Comparison of ENCODE assay signal across 26 cellular contexts in the genomic region with DNA sequence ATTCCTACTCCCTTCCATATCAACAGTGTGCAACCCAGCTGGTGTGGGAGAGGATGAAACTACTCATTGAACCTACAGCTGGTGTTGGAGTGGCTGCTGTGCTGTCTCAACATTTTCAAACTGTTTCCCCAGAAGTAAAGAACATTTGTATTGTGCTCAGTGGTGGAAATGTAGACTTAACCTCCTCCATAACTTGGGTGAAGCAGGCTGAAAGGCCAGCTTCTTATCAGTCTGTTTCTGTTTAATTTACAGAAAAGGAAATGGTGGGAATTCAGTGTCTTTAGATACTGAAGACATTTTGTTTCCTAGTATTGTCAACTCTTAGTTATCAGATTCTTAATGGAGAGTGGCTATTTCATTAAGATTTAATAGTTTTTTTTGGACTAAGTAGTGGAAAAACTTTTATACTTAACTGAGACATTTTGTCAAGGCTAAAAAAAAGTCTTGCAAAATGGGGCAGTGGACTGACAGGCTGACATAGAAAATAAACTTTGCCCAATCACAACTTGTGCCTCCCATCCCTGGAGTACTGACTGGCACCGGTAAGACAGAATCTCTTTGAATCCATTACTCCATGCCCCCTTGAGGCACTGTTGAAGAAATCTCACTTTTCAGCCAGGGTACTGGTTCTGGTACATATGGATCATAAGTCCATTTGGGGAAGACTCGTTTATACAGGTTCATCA. TPM values are rescaled to one million over a fixed set of nuclear protein-coding genes. Genes with fewer than 3 reads are reported as not detected.
DNase-seq lines count a peak whose midpoint lies in the region; ATAC-seq, FAIRE-seq and TF ChIP-seq lines count a peak whose summit lies in the region.
"Had no signal": no experiment of that assay in that cellular context is flagged by ENCODE, and none has a peak within 500 bp of the region (broad histone marks: within the 10 kb centered on the region; RNA-seq: fewer than 3 reads in every experiment).

No MANE protein-coding gene starts in this region.

- H3K27ac Mint-ChIP-seq in Caco-2 (ENCODE audit: unreplicated experiment), result no peak overlapping the region
- H3K27ac Mint-ChIP-seq: B cell had no signal

- CTCF ChIA-PET in A549 (lab: Yijun Ruan, JAX), result interaction anchor here (0.9 to 2.3 kb wide), 7 partner anchors 9 to 29 kb away, joined by 3 to 14 read pairs (median 5); partner anchors contain the start of gene TSR1
- CTCF ChIA-PET in Caco-2 (lab: Charles Lee), result interaction anchor here (1.5 kb wide), 1 partner anchor 29 kb away, joined by 5 read pairs; no protein-coding TSS in a partner anchor
- CTCF ChIA-PET in endothelial cell of umbilical vein (lab: Charles Lee), result interaction anchor here (1.3 kb wide), 1 partner anchor 16 kb away, joined by 4 read pairs; no protein-coding TSS in a partner anchor

- POLR2A ChIA-PET in A549 (lab: Yijun Ruan, JAX) (interaction anchor here (1.6 kb wide), 1 partner anchor 12 kb away, joined by 5 read pairs; the partner anchor contains the start of gene TSR1), Caco-2 (lab: Charles Lee) (no interaction called here), endothelial cell of umbilical vein (lab: Charles Lee) (no interaction called here)

- FAIRE-seq in A549 (lab: Jason Lieb, UNC) (no peak), endothelial cell of umbilical vein (lab: Jason Lieb, UNC) (no peak)
- FAIRE-seq: GM12892, H1 had no signal

- no peak for TF ChIP-seq RAD21 in A549 (conservative IDR thresholded peaks at IDR 0.05 in 1 of 2, IDR thresholded peaks at IDR 0.05 in 1 of 2)

- peaks cover 6% of the 10 kb centered on the region for H3K9me3 Mint-ChIP-seq in Caco-2 (ENCODE audit: unreplicated experiment)
- H3K9me3 Mint-ChIP-seq: CD8-positive, alpha-beta memory T cell had no signal

- TF ChIP-seq POLR2A in A549 (IDR thresholded peaks at IDR 0.05; ENCODE audit: low read length) (no peak), endothelial cell of umbilical vein (IDR thresholded peaks at IDR 0.05; ENCODE audit: low read depth, low read length) (no peak)

- BruUV-seq in Caco-2 (replicated peaks; lab: Mats Ljungman, UMichigan) (TSS peak; percentile 26), endothelial cell of umbilical vein (replicated peaks; lab: Mats Ljungman, UMichigan) (no TSS peak)

- TF ChIP-seq CTCF in A549 (IDR thresholded peaks at IDR 0.05) (no peak), Caco-2 (IDR thresholded peaks at IDR 0.05; ENCODE audit: insufficient read depth in 1 of 2, low read depth in 1 of 2, low read length in 1 of 2, severe bottlenecking in 1 of 2, unreplicated experiment in 1 of 2) (no peak), endothelial cell of umbilical vein (IDR thresholded peaks at IDR 0.05; ENCODE audit: extremely low read depth in 1 of 2, insufficient read depth in 1 of 2, low read depth in 1 of 2, low read length in 2 of 2) (no peak)

- H3K27ac ChIP-seq in A549 (no peak overlapping the region), endothelial cell of umbilical vein (ENCODE audit: insufficient read depth, low read depth, low read length) (no peak overlapping the region)
- H3K27ac ChIP-seq: C4-2B, KMS-11, RWPE1 had no signal

- no peak overlapping the region for H3K4me3 Mint-ChIP-seq in Caco-2 (ENCODE audit: unreplicated experiment)
- H3K4me3 Mint-ChIP-seq: B cell; CD8-positive, alpha-beta memory T cell had no signal

- H3K36me3 Mint-ChIP-seq in Caco-2 (ENCODE audit: insufficient read depth, unreplicated experiment), result peaks cover 38% of the 10 kb centered on the region

- dilution Hi-C loops in endothelial cell of umbilical vein (cut with MboI; ENCODE audit: extremely low pct_ligation_motif_present, low sequenced_read_pairs), result no loop called here

- no peak for TF ChIP-seq EP300 in A549 (IDR thresholded peaks at IDR 0.05)

- no peaks in the 10 kb centered on the region for H4K20me1 ChIP-seq in endothelial cell of umbilical vein (replicated peaks; ENCODE audit: control insufficient read depth, extremely low read depth, insufficient read depth, low read length)

- H3K9me3 ChIP-seq in A549, result no peaks in the 10 kb centered on the region
- H3K9me3 ChIP-seq in Caco-2, result no peaks in the 10 kb centered on the region
- no peaks in the 10 kb centered on the region for H3K9me3 ChIP-seq in endothelial cell of umbilical vein (replicated peaks; ENCODE audit: control insufficient read depth, insufficient read depth, low read length)

- H3K79me2 ChIP-seq in endothelial cell of umbilical vein (ENCODE audit: control insufficient read depth, insufficient read depth, low read length), result no peaks in the 10 kb centered on the region

- WGBS in A549 (ENCODE audit: missing lambda C conversion rate), result 77% methylated on average over 2 of the region's 2 CpGs

- intact Hi-C loops in Caco-2 (cut with micrococcal nuclease; ENCODE audit: unreplicated experiment) (no loop called here), endothelial cell of umbilical vein (cut with micrococcal nuclease) (no loop called here)

- H3K4me1 ChIP-seq in A549 (no peaks in the 10 kb centered on the region), Caco-2 (peaks cover 15% of the 10 kb centered on the region), endothelial cell of umbilical vein (ENCODE audit: control insufficient read depth, extremely low read depth, insufficient read depth, low read length) (no peaks in the 10 kb centered on the region)

- H3K4me1 Mint-ChIP-seq in Caco-2 (ENCODE audit: low read depth, unreplicated experiment), result peaks cover 15% of the 10 kb centered on the region
- H3K4me1 Mint-ChIP-seq: B cell had no signal

- H2AFZ ChIP-seq in endothelial cell of umbilical vein (ENCODE audit: low read depth, low read length), result no peak overlapping the region

- DNase-seq in A549 (ENCODE audit: low read depth in 1 of 2, low spot score in 1 of 2), result no peak
- DNase-seq in Caco-2, result no peak
- peak; percentile 90 for DNase-seq in endothelial cell of umbilical vein (ENCODE audit: low read depth, low spot score)
- DNase-seq in activated CD8-positive, alpha-beta memory T cell treated with anti-CD3 and anti-CD28 coated beads, Interleukin-2, amount 50 U/mL, for 4 hours, result no peak
- DNase-seq: Calu3; CD8-positive, alpha-beta memory T cell; DMS79 treated with DMSO at 0.1 percent for 48 hours; GF-D8; HCEC 1CT; IMR-90; NCI-H1048; NCI-H1417; NCI-H1694; NCI-H2029 treated with DMSO at 0.1 percent for 48 hours; NCI-H446 treated with DMSO at 0.1 percent for 48 hours; NCI-H526; NCI-H82; NK-92 treated with Interleukin-12 subunit alpha and Interleukin-12 subunit beta, amount 100 ng/mL, for 24 hours; SHP77 had no signal

- no peak overlapping the region for H3K4me2 ChIP-seq in A549
- no peak overlapping the region for H3K4me2 ChIP-seq in endothelial cell of umbilical vein (ENCODE audit: insufficient read depth, low read length)
- H3K4me2 ChIP-seq: KMS-11 had no signal

- H3K27me3 Mint-ChIP-seq in Caco-2 (ENCODE audit: insufficient read depth, unreplicated experiment), result no peaks in the 10 kb centered on the region
- H3K27me3 Mint-ChIP-seq: B cell; CD8-positive, alpha-beta memory T cell had no signal

- H3K4me3 ChIP-seq in A549 (no peak overlapping the region), Caco-2 (ENCODE audit: low read depth, low read length) (no peak overlapping the region), endothelial cell of umbilical vein (replicated peaks in 1 of 3; ENCODE audit: insufficient read depth in 1 of 3, low read depth in 1 of 3, low read length in 3 of 3) (no peak overlapping the region)

- H3K27me3 ChIP-seq in Caco-2 (replicated peaks; ENCODE audit: control insufficient read depth, insufficient read depth, low read length), result no peaks in the 10 kb centered on the region
- no peaks in the 10 kb centered on the region for H3K27me3 ChIP-seq in endothelial cell of umbilical vein (ENCODE audit: control insufficient read depth in 2 of 2, insufficient read depth in 2 of 2, low read length in 2 of 2)

- H3K36me3 ChIP-seq in Caco-2 (ENCODE audit: control insufficient read depth, insufficient read depth, low read length), result peaks cover 3% of the 10 kb centered on the region
- H3K36me3 ChIP-seq in endothelial cell of umbilical vein (ENCODE audit: control insufficient read depth in 2 of 2, extremely low read depth in 1 of 2, insufficient read depth in 2 of 2, low read length in 2 of 2), result peaks cover 9 to 21% of the 10 kb centered on the region in 2 experiments

- no peak overlapping the region for H3K9ac ChIP-seq in endothelial cell of umbilical vein (replicated peaks; ENCODE audit: extremely low read depth, insufficient read depth, low read length)
- H3K9ac ChIP-seq: KMS-11 had no signal

- no peaks in the 10 kb centered on the region for H3K9me1 ChIP-seq in endothelial cell of umbilical vein (replicated peaks; ENCODE audit: control insufficient read depth, extremely low read depth, insufficient read depth, low read length)

- ATAC-seq in A549 (no peak), GM19455 (IDR thresholded peaks at IDR 0.05; ENCODE audit: unreplicated experiment) (no peak)

RNA-seq across cellular contexts. Expression of gene TSR1, which starts 12.5 kb away (rescaled TPM):
- polyA plus RNA-seq in A549 (2011; rRNA removed), result 38.3 and 45.7 TPM in 2 replicates
- 37.6 and 38.7 TPM in 2 replicates for polyA plus RNA-seq in A549 (2012; cell fraction: cytosol; rRNA removed)
- polyA plus RNA-seq in A549 (2012; cell fraction: nucleus; rRNA removed), result 40.7 and 56.7 TPM in 2 replicates
- polyA plus RNA-seq in A549 (2017; fragmentation: RNase III; extraction: RNeasy Plus Mini Kit Qiagen cat#74134 plus additional on column Dnase treatment), result 84.1 to 93.0 TPM (median 87.8 TPM) in 3 replicates
- polyA minus RNA-seq in A549 (2011; rRNA and poly(A)+ RNA removed), result 62.1 and 63.8 TPM in 2 replicates
- 65.4 and 67.3 TPM in 2 replicates for total RNA-seq in Caco-2 (2022)
- 35.0 and 39.9 TPM in 2 replicates for total RNA-seq in endothelial cell of umbilical vein
- 5.0 and 6.2 TPM in 2 replicates for polyA plus RNA-seq in endothelial cell of umbilical vein
- 11.3 and 11.9 TPM in 2 replicates for polyA plus RNA-seq in endothelial cell of umbilical vein (2011; cell fraction: cytosol; rRNA removed)
- polyA plus RNA-seq in endothelial cell of umbilical vein (2011; cell fraction: nucleus; rRNA removed), result 26.3 and 31.0 TPM in 2 replicates
- polyA plus RNA-seq in endothelial cell of umbilical vein (2012), result 29.8 and 40.8 TPM in 2 replicates
- 18.7 and 20.1 TPM in 2 replicates for polyA minus RNA-seq in endothelial cell of umbilical vein
- 30.8 TPM for polyA minus RNA-seq in endothelial cell of umbilical vein (2011; cell fraction: cytosol; rRNA and poly(A)+ RNA removed)
- 20.0 and 21.3 TPM in 2 replicates for polyA minus RNA-seq in endothelial cell of umbilical vein (2011; cell fraction: nucleus; rRNA and poly(A)+ RNA removed)

RNA-seq across cellular contexts. Expression of gene SGSM2, which starts 13.5 kb away (rescaled TPM):
- polyA plus RNA-seq in A549 (2011; rRNA removed), result 24.9 and 37.0 TPM in 2 replicates
- polyA plus RNA-seq in A549 (2012; cell fraction: cytosol; rRNA removed), result 75.9 and 88.8 TPM in 2 replicates
- 512 and 551 TPM in 2 replicates for polyA plus RNA-seq in A549 (2012; cell fraction: nucleus; rRNA removed)
- 45.3 to 55.3 TPM (median 53.3 TPM) in 3 replicates for polyA plus RNA-seq in A549 (2017; fragmentation: RNase III; extraction: RNeasy Plus Mini Kit Qiagen cat#74134 plus additional on column Dnase treatment)
- polyA minus RNA-seq in A549 (2011; rRNA and poly(A)+ RNA removed), result 29.3 and 30.7 TPM in 2 replicates
- 65.6 and 67.4 TPM in 2 replicates for total RNA-seq in Caco-2 (2022)
- total RNA-seq in endothelial cell of umbilical vein, result 61.6 and 64.3 TPM in 2 replicates
- polyA plus RNA-seq in endothelial cell of umbilical vein, result 94.5 and 122 TPM in 2 replicates
- polyA plus RNA-seq in endothelial cell of umbilical vein (2011; cell fraction: cytosol; rRNA removed), result 36.9 and 56.4 TPM in 2 replicates
- polyA plus RNA-seq in endothelial cell of umbilical vein (2011; cell fraction: nucleus; rRNA removed), result 460 and 617 TPM in 2 replicates
- 51.1 and 66.4 TPM in 2 replicates for polyA plus RNA-seq in endothelial cell of umbilical vein (2012)
- 49.9 and 66.8 TPM in 2 replicates for polyA minus RNA-seq in endothelial cell of umbilical vein
- 8.0 TPM for polyA minus RNA-seq in endothelial cell of umbilical vein (2011; cell fraction: cytosol; rRNA and poly(A)+ RNA removed)
- 53.6 and 75.9 TPM in 2 replicates for polyA minus RNA-seq in endothelial cell of umbilical vein (2011; cell fraction: nucleus; rRNA and poly(A)+ RNA removed)

RNA-seq across cellular contexts. Expression of gene SRR, which starts 20.0 kb away (rescaled TPM):
- polyA plus RNA-seq in A549 (2011; rRNA removed) (13.2 and 16.2 TPM in 2 replicates), A549 (2017; fragmentation: RNase III; extraction: RNeasy Plus Mini Kit Qiagen cat#74134 plus additional on column Dnase treatment) (14.8 to 21.4 TPM (median 16.7 TPM) in 3 replicates), endothelial cell of umbilical vein (13.7 and 14.5 TPM in 2 replicates)
- 6.4 and 8.2 TPM in 2 replicates for polyA plus RNA-seq in A549 (2012; cell fraction: cytosol; rRNA removed)
- 3.8 and 4.8 TPM in 2 replicates for polyA plus RNA-seq in A549 (2012; cell fraction: nucleus; rRNA removed)
- polyA minus RNA-seq in A549 (2011; rRNA and poly(A)+ RNA removed), result 14.4 and 16.6 TPM in 2 replicates
- total RNA-seq in Caco-2 (2022) (15.2 and 18.2 TPM in 2 replicates), endothelial cell of umbilical vein (19.4 and 20.1 TPM in 2 replicates)
- polyA plus RNA-seq in endothelial cell of umbilical vein (2011; cell fraction: cytosol; rRNA removed), result 13.9 and 15.2 TPM in 2 replicates
- 9.1 and 10.9 TPM in 2 replicates for polyA plus RNA-seq in endothelial cell of umbilical vein (2011; cell fraction: nucleus; rRNA removed)
- polyA plus RNA-seq in endothelial cell of umbilical vein (2012), result 20.8 and 22.1 TPM in 2 replicates
- polyA minus RNA-seq in endothelial cell of umbilical vein, result 13.9 and 16.8 TPM in 2 replicates
- 3.7 TPM for polyA minus RNA-seq in endothelial cell of umbilical vein (2011; cell fraction: cytosol; rRNA and poly(A)+ RNA removed)
- 3.6 and 9.3 TPM in 2 replicates for polyA minus RNA-seq in endothelial cell of umbilical vein (2011; cell fraction: nucleus; rRNA and poly(A)+ RNA removed)

RNA-seq across cellular contexts. Expression of gene SMG6, which starts 20.2 kb away (rescaled TPM):
- polyA plus RNA-seq in A549 (2011; rRNA removed), result 4.7 and 13.1 TPM in 2 replicates
- 8.1 and 13.5 TPM in 2 replicates for polyA plus RNA-seq in A549 (2012; cell fraction: cytosol; rRNA removed)
- polyA plus RNA-seq in A549 (2012; cell fraction: nucleus; rRNA removed), result 39.5 and 57.3 TPM in 2 replicates
- polyA plus RNA-seq in A549 (2017; fragmentation: RNase III; extraction: RNeasy Plus Mini Kit Qiagen cat#74134 plus additional on column Dnase treatment), result 17.0 to 17.9 TPM (median 17.2 TPM) in 3 replicates
- polyA minus RNA-seq in A549 (2011; rRNA and poly(A)+ RNA removed), result 43.5 and 48.4 TPM in 2 replicates
- total RNA-seq in Caco-2 (2022), result 33.8 and 35.3 TPM in 2 replicates
- 42.2 and 43.0 TPM in 2 replicates for total RNA-seq in endothelial cell of umbilical vein
- 39.1 and 40.1 TPM in 2 replicates for polyA plus RNA-seq in endothelial cell of umbilical vein
- polyA plus RNA-seq in endothelial cell of umbilical vein (2011; cell fraction: cytosol; rRNA removed), result 27.4 and 28.6 TPM in 2 replicates
- 36.6 and 53.1 TPM in 2 replicates for polyA plus RNA-seq in endothelial cell of umbilical vein (2011; cell fraction: nucleus; rRNA removed)
- polyA plus RNA-seq in endothelial cell of umbilical vein (2012), result 31.8 and 35.6 TPM in 2 replicates
- polyA minus RNA-seq in endothelial cell of umbilical vein, result 72.0 and 79.0 TPM in 2 replicates
- 6.5 TPM for polyA minus RNA-seq in endothelial cell of umbilical vein (2011; cell fraction: cytosol; rRNA and poly(A)+ RNA removed)
- 43.8 and 68.7 TPM in 2 replicates for polyA minus RNA-seq in endothelial cell of umbilical vein (2011; cell fraction: nucleus; rRNA and poly(A)+ RNA removed)
